10 cellular contexts compared by ENCODE assay signal in the genomic region with DNA sequence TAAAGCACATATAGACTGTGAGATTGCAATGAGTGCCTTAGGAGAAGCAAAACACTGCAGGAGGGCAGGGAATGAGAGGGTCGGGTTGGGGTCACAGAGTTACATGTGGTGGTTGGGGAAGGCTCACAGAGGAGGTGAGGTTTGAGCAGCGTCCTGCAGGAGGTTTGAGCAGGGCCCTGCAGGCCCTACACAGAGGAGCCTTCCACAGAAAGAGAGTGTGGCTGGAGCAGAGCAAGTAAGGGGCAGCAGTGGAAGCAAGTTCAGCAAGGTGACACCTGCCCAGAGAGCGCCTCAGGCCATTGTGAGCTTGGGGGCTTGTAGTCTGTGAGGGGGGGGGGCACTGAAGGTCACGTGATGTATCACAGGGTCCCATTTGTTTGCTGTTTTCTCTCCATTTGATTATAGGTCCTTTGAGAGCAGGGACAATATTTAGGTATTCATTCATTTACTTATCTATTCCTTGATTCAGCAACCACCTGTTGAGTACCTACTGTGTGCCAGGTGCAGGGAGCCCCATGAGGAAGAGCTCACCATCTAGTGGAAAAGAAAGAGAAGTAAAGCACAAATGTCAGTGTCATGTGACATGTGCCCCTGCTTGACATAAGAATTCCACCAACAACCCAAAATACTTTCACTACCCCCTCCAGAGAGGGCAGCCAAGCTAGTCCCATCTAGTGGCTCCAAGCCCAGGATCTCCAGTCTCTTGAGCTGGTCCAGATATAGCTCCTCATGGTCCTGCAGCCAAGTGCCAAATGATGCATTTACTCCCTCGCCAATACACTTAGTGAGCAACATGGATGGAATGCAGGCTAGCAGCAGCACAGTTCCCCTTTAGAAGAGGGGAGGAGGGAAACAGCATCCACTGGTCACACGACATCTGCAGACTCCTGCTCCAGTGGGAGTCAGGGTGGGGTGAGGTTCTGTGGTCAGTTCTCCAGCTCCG. TPM values are rescaled to one million over a fixed set of nuclear protein-coding genes. Genes with fewer than 3 reads are reported as not detected.
DNase-seq lines count a peak whose midpoint lies in the region; ATAC-seq and TF ChIP-seq lines count a peak whose summit lies in the region.
"Had no signal": no experiment of that assay in that cellular context is flagged by ENCODE, and none has a peak within 500 bp of the region (broad histone marks: within the 10 kb centered on the region; RNA-seq: fewer than 3 reads in every experiment).

No MANE protein-coding gene starts in this region.

- peak; percentile 88 for DNase-seq in A172 (ENCODE audit: low spot score)
- peak; percentile 98 for DNase-seq in IMR-90
- DNase-seq in choroid plexus epithelial cell (ENCODE audit: low read depth) = peak; percentile 97
- peak; percentile 73 to 91 for DNase-seq in lower leg skin (ENCODE audit: low spot score in 2 of 2)
- DNase-seq in globus pallidus (ENCODE audit: low spot score) = no peak
- no peak for DNase-seq in NCI-H1105 treated with DMSO at 0.1 percent for 48 hours (lab: John Stamatoyannopoulos, UW)
- DNase-seq: activated CD4-positive, CD25-positive, alpha-beta regulatory T cell treated with anti-CD3 and anti-CD28 coated beads, Interleukin-2, amount 50 U/mL, for 72 hours; immature natural killer cell had no signal

- in situ Hi-C loops in IMR-90 (cut with MboI; ENCODE audit: low sequenced_read_pairs) = no loop called here

- no peaks in the 10 kb centered on the region for H3K9me3 ChIP-seq in IMR-90 (ENCODE audit: control insufficient read depth, insufficient read depth, low read length)

- peaks cover 7% of the 10 kb centered on the region; the same call in 1 of the 2 replicates for H4K20me1 ChIP-seq in IMR-90 (ENCODE audit: insufficient read depth, low read length)

- peaks cover 11% of the 10 kb centered on the region for H3K4me1 ChIP-seq in IMR-90 (ENCODE audit: control insufficient read depth, insufficient read depth, low read length)

- no CpG with 5 or more reads among the region's 7 CpGs for WGBS in IMR-90 (ENCODE audit: extremely low coverage in 2 of 2, insufficient read length in 1 of 2), 2 experiments
- 56 to 60% methylated on average over 7 of the region's 7 CpGs for WGBS in lower leg skin, 2 donors

- no peak overlapping the region for H2BK5ac ChIP-seq in IMR-90 (ENCODE audit: low read depth, low read length, poor library complexity, severe bottlenecking)

- no peak overlapping the region for H2AK9ac ChIP-seq in IMR-90 (replicated peaks; ENCODE audit: low read depth, low read length, poor library complexity)

- no peak overlapping the region for H3K56ac ChIP-seq in IMR-90 (ENCODE audit: extremely low read depth, insufficient read depth, low read length)

- no TSS peak for BruUV-seq in IMR-90 (replicated peaks; lab: Mats Ljungman, UMichigan)

- dilution Hi-C loops in IMR-90 (cut with HindIII; ENCODE audit: low sequenced_read_pairs, unreplicated experiment) = no loop called here

- H3K14ac ChIP-seq in IMR-90 (replicated peaks; ENCODE audit: low read depth, low read length) = no peak overlapping the region

- TF ChIP-seq CTCF in IMR-90 (conservative IDR thresholded peaks at IDR 0.05; ENCODE audit: low read depth, low read length) = no peak
- peak; percentile 11 for TF ChIP-seq CTCF in choroid plexus epithelial cell (conservative IDR thresholded peaks at IDR 0.05; ENCODE audit: low read depth, low read length)
- no peak for TF ChIP-seq CTCF in lower leg skin (IDR thresholded peaks at IDR 0.05)

- H3K27me3 ChIP-seq in IMR-90 (ENCODE audit: control insufficient read depth, insufficient read depth, low read length) = no peaks in the 10 kb centered on the region

- TF ChIP-seq POLR2A in IMR-90 (IDR thresholded peaks at IDR 0.05; ENCODE audit: low read depth, low read length) = no peak
- no peak for TF ChIP-seq POLR2A in lower leg skin (IDR thresholded peaks at IDR 0.05)

- peak overlapping the region; percentile 79 for H3K4ac ChIP-seq in IMR-90 (ENCODE audit: low read depth, low read length)

- H3K18ac ChIP-seq in IMR-90 (ENCODE audit: low read depth, low read length) = no peak overlapping the region; the same call in 1 of the 2 replicates

- TF ChIP-seq RAD21 in IMR-90 (IDR thresholded peaks at IDR 0.05; ENCODE audit: low read length) = peak; percentile 21; the same call in 1 of the 2 replicates

- peak overlapping the region; percentile 7; the same call in 1 of the 2 replicates for H2AK5ac ChIP-seq in IMR-90 (ENCODE audit: low read depth, low read length)

- H3K4me2 ChIP-seq in IMR-90 (ENCODE audit: low read depth, low read length) = peak overlapping the region; percentile 4; the same call in 1 of the 2 replicates

- 0 out of 3 replicates have a peak overlapping the region, but pooled peaks have one; percentile 13 for H2BK15ac ChIP-seq in IMR-90 (ENCODE audit: low read depth, low read length)

- H3K4me3 ChIP-seq in IMR-90 (ENCODE audit: insufficient read depth, low read depth, low read length) = no peak overlapping the region
- no peak overlapping the region for H3K4me3 ChIP-seq in choroid plexus epithelial cell (ENCODE audit: low read depth, low read length)
- no peak overlapping the region for H3K4me3 ChIP-seq in lower leg skin (ENCODE audit: low read depth, poor library complexity, severe bottlenecking)

- ATAC-seq in IMR-90 (ENCODE audit: low read depth) = peak; percentile 97
- ATAC-seq in GM21367 (IDR thresholded peaks at IDR 0.05; ENCODE audit: unreplicated experiment) = no peak
- no peak for ATAC-seq in HG02870 (IDR thresholded peaks at IDR 0.05; ENCODE audit: unreplicated experiment)

- H3K9me1 ChIP-seq in IMR-90 (ENCODE audit: insufficient read depth, low read length) = peaks cover 24% of the 10 kb centered on the region

- H3K23ac ChIP-seq in IMR-90 (ENCODE audit: low read depth, low read length) = no peak overlapping the region

- peak overlapping the region; percentile 60 for H2AFZ ChIP-seq in IMR-90 (replicated peaks; ENCODE audit: low read length, poor library complexity)

- no peaks in the 10 kb centered on the region for H3K79me1 ChIP-seq in IMR-90 (ENCODE audit: low read depth in 1 of 2, low read length in 2 of 2)

- CTCF ChIA-PET in IMR-90 (lab: Yijun Ruan, JAX) = interaction anchor here (0.6 to 0.7 kb wide), 4 partner anchors 25 to 66 kb away, joined by 3 to 4 read pairs (median 3); no protein-coding TSS in a partner anchor

- H2BK20ac ChIP-seq in IMR-90 (ENCODE audit: low read depth, low read length) = peak overlapping the region; percentile 60; the same call in 1 of the 2 replicates

- H4K5ac ChIP-seq in IMR-90 (ENCODE audit: low read depth, low read length) = no peak overlapping the region

- H4K91ac ChIP-seq in IMR-90 (ENCODE audit: insufficient read depth, low read depth, low read length) = no peak overlapping the region

- H3K9ac ChIP-seq in IMR-90 (ENCODE audit: low read depth, low read length) = no peak overlapping the region

- H3K36me3 ChIP-seq in IMR-90 (ENCODE audit: control insufficient read depth, insufficient read depth, low read length) = no peaks in the 10 kb centered on the region

- peak overlapping the region; percentile 14; the same call in 1 of the 2 replicates for H3K27ac ChIP-seq in IMR-90 (ENCODE audit: insufficient read depth, low read length)

- H2BK120ac ChIP-seq in IMR-90 (ENCODE audit: low read depth, low read length) = peak overlapping the region; percentile 77

- intact Hi-C loops in IMR-90 (cut with micrococcal nuclease) = loop anchor here (5.0 kb wide), 1 partner anchor 49 kb away; no protein-coding TSS in a partner anchor
- intact Hi-C loops in lower leg skin (cut with DNase I; ENCODE audit: low total_unique reads) = no loop called here

- peak overlapping the region in 1 of 2 experiments; percentile 50; a peak in 1 of 4 replicates for H4K8ac ChIP-seq in IMR-90 (ENCODE audit: low read depth in 2 of 2, low read length in 2 of 2)

- POLR2A ChIA-PET in IMR-90 (lab: Charles Lee; ENCODE audit: unreplicated experiment) = interaction anchor here (0.6 kb wide), 1 partner anchor 16 kb away, joined by 5 read pairs; no protein-coding TSS in a partner anchor

TF ChIP-seq in IMR-90, 13 proteins besides CTCF, POLR2A, EP300 and RAD21:
- TF ChIP-seq MXI1 (IDR thresholded peaks at IDR 0.05; ENCODE audit: borderline replicate concordance, low read depth, low read length) (peak; percentile 69; the same call in 1 of the 2 replicates), RFX5 (IDR thresholded peaks at IDR 0.05; ENCODE audit: low read depth, low read length) (no peak), MAFK (IDR thresholded peaks at IDR 0.05; ENCODE audit: low read depth, low read length) (no peak), BHLHE40 (IDR thresholded peaks at IDR 0.05; ENCODE audit: low read depth, low read length) (peak; percentile 88), RCOR1 (IDR thresholded peaks at IDR 0.05; ENCODE audit: insufficient replicate concordance, low read length) (peak; percentile 79), MAZ (IDR thresholded peaks at IDR 0.05; ENCODE audit: borderline replicate concordance, low read depth, low read length) (peak; percentile 73), FOS (IDR thresholded peaks at IDR 0.05; ENCODE audit: low read depth, low read length) (peak; percentile 49; the same call in 1 of the 2 replicates)
TF ChIP-seq in IMR-90: peak in this region for 5.

RNA-seq across cellular contexts. Expression of a gene that starts 56.8 kb away (rescaled TPM):
- total RNA-seq in A172 (2014; rRNA removed; shearing (Covaris generic)) = 4.8 and 5.7 TPM in 2 replicates
- total RNA-seq in IMR-90 (2012; rRNA removed) (0.28 and 0.36 TPM in 2 replicates), lower leg skin (1 to 10 TPM in 2 of 4 donors, under 1 TPM in 2; 0.72 to 8.2 (median 2.9) TPM)
- polyA plus RNA-seq in IMR-90 (2012; rRNA removed) = 0.89 and 1.5 TPM in 2 replicates
- polyA plus RNA-seq in IMR-90 (2012; cell fraction: cytosol; rRNA removed) = 1.5 and 1.7 TPM in 2 replicates
- 1.6 and 1.7 TPM in 2 replicates for polyA plus RNA-seq in IMR-90 (2012; cell fraction: nucleus; rRNA removed; ENCODE audit: low replicate concordance)
- polyA plus RNA-seq: immature natural killer cell had no signal

Comparison
In these comparisons a context has a peak if more than half of its experiments do, and no peak if none do; other contexts are left out.
1. DNase-seq: peak in A172 (single experiment), IMR-90 (single experiment), choroid plexus epithelial cell (single experiment) and lower leg skin (2 of 2); none in globus pallidus (single experiment) and NCI-H1105 treated with DMSO at 0.1 percent for 48 hours (single experiment).